ENCODE assay signal across 8 cellular contexts in genomic region chr1:216600730-216601426, GRCh38.
DNase-seq lines count a peak whose midpoint lies in the region; ATAC-seq and TF ChIP-seq lines count a peak whose summit lies in the region.

No MANE protein-coding gene starts in this region.

- no peaks in the 10 kb centered on the region for H3K9me3 ChIP-seq in gastrocnemius medialis

- H3K27me3 ChIP-seq in gastrocnemius medialis = no peaks in the 10 kb centered on the region

- peak; percentile 95 for DNase-seq in DMS53 (lab: John Stamatoyannopoulos, UW)
- peak; percentile 60 for DNase-seq in NOMO-1 treated with DMSO at 0.1 percent for 48 hours (lab: John Stamatoyannopoulos, UW; ENCODE audit: unreplicated experiment)
- peak; percentile 48 for DNase-seq in cerebellum (ENCODE audit: low spot score)
- peak; percentile 81 for DNase-seq in inferior parietal cortex (ENCODE audit: extremely low spot score)
- DNase-seq in gastrocnemius medialis = peak; percentile 70 to 75
- no peak for DNase-seq in activated gamma-delta T cell (lab: John Stamatoyannopoulos, UW)

- H3K27ac ChIP-seq in gastrocnemius medialis = peak overlapping the region; percentile 90 to 98 (median 94)

- ATAC-seq in GM19467 (IDR thresholded peaks at IDR 0.05; ENCODE audit: unreplicated experiment) = peak; percentile 90
- peak; percentile 82 for ATAC-seq in HG03521 (IDR thresholded peaks at IDR 0.05; ENCODE audit: unreplicated experiment)
- ATAC-seq in gastrocnemius medialis = peak; percentile 94 to 96

- peaks cover 9 to 13% of the 10 kb centered on the region in 2 donors for H3K4me1 ChIP-seq in gastrocnemius medialis

- intact Hi-C loops in gastrocnemius medialis (cut with DNase I; ENCODE audit: low total_unique reads) = loop anchor here (1.0 to 2.0 kb wide), 3 partner anchors 16 to 122 kb away; partner anchors contain the start of gene ESRRG

- peak; percentile 38 to 74 for TF ChIP-seq POLR2A in gastrocnemius medialis (IDR thresholded peaks at IDR 0.05)

- in situ Hi-C loops in gastrocnemius medialis (cut with MboI; ENCODE audit: low sequenced_read_pairs in 4 of 4) = no loop called here

- H3K4me3 ChIP-seq in gastrocnemius medialis = peak overlapping the region; percentile 67 to 88 (median 86)

- TF ChIP-seq CTCF in gastrocnemius medialis (IDR thresholded peaks at IDR 0.05 in 4 of 5, conservative IDR thresholded peaks at IDR 0.05 in 1 of 5) = peak in 4 of 5 experiments; percentile 46 to 70 (median 57)

- H3K36me3 ChIP-seq in gastrocnemius medialis = no peaks in the 10 kb centered on the region
